ENCODE assay signal across 16 cellular contexts in the genomic region with DNA sequence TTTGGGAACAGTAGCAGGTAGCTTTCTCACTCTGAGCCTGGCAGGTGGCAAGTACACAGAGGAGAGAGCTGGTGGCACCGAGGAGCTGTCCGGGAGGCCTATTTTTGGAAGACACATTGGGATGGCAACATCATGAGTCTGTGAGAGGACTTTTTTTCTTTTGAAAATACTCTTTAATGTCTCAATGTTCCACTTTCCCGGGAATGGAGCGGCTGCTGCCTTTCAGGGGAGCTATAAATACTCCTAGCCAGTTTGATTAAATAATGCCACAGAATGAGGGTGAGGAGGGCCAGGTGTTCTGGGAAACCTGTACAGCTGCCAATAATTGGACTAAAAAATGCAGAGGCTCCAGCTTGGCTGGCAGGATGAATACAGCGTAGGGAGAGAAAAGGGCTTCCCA.
DNase-seq lines count a peak whose midpoint lies in the region; TF ChIP-seq lines count a peak whose summit lies in the region.
"Had no signal": no experiment of that assay in that cellular context is flagged by ENCODE, and none has a peak within 500 bp of the region (broad histone marks: within the 10 kb centered on the region; RNA-seq: fewer than 3 reads in every experiment).

No MANE protein-coding gene starts in this region.

- H3K27ac Mint-ChIP-seq in HFFc6, result no peak overlapping the region
- H3K27ac Mint-ChIP-seq in activated T-helper 1 cell treated with anti-CD3 and anti-CD28 coated beads, Interleukin-12 subunit alpha, Interleukin-12 subunit beta, Interleukin-2, Interleukin-4 antibody, amounts not matched to agents 30 ng/mL and 10 ng/mL and 1 ng/mL, durations not matched to agents 14 hours and 24 hours and 36 hours, result no peak overlapping the region
- H3K27ac Mint-ChIP-seq: CD8-positive, alpha-beta T cell had no signal

- H3K23ac ChIP-seq in neuronal stem cell (ENCODE audit: low read depth, low read length, poor library complexity), result no peak overlapping the region

- H2BK120ac ChIP-seq in neuronal stem cell (ENCODE audit: low read depth, low read length), result no peak overlapping the region

- peaks cover 2% of the 10 kb centered on the region; the same call in 1 of the 2 replicates for H3K27me3 Mint-ChIP-seq in HFFc6 (ENCODE audit: insufficient read depth)
- H3K27me3 Mint-ChIP-seq in activated T-helper 1 cell treated with anti-CD3 and anti-CD28 coated beads, Interleukin-12 subunit alpha, Interleukin-12 subunit beta, Interleukin-2, Interleukin-4 antibody, amounts not matched to agents 30 ng/mL and 10 ng/mL and 1 ng/mL, durations not matched to agents 14 hours and 24 hours and 36 hours (ENCODE audit: insufficient read depth), result peaks cover 4% of the 10 kb centered on the region

- H3K4me2 ChIP-seq in neuronal stem cell (ENCODE audit: insufficient read depth, low read length, poor library complexity, severe bottlenecking), result no peak overlapping the region

- H3K36me3 ChIP-seq in neuronal stem cell (replicated peaks in 1 of 2; ENCODE audit: control insufficient read depth in 2 of 2, insufficient read depth in 2 of 2, low read length in 2 of 2), result no peaks in the 10 kb centered on the region
- H3K36me3 ChIP-seq: breast epithelium, gastroesophageal sphincter, sigmoid colon had no signal

- H3K27me3 ChIP-seq in neuronal stem cell (ENCODE audit: control insufficient read depth in 3 of 3, insufficient read depth in 3 of 3, low read depth in 1 of 3, low read length in 3 of 3), result peaks cover 0 to 6% (median 0%) of the 10 kb centered on the region in 3 experiments
- H3K27me3 ChIP-seq: breast epithelium, sigmoid colon had no signal

- no peak overlapping the region for H3K4ac ChIP-seq in neuronal stem cell (ENCODE audit: low read length)

- no peaks in the 10 kb centered on the region for H3K4me1 Mint-ChIP-seq in HFFc6 (ENCODE audit: low read depth)
- peaks cover 5% of the 10 kb centered on the region for H3K4me1 Mint-ChIP-seq in activated T-helper 1 cell treated with anti-CD3 and anti-CD28 coated beads, Interleukin-12 subunit alpha, Interleukin-12 subunit beta, Interleukin-2, Interleukin-4 antibody, amounts not matched to agents 30 ng/mL and 10 ng/mL and 1 ng/mL, durations not matched to agents 14 hours and 24 hours and 36 hours (ENCODE audit: low read depth)

- WGBS in neuronal stem cell (ENCODE audit: extremely low coverage in 2 of 2, insufficient read length in 2 of 2, insufficient replicate concordance in 1 of 2), 2 donors, result no CpG with 5 or more reads among the region's 5 CpGs

- no peak overlapping the region for H3K4me3 ChIP-seq in neuronal stem cell (ENCODE audit: low read length in 2 of 2)
- no peak overlapping the region for H3K4me3 ChIP-seq in coronary artery
- H3K4me3 ChIP-seq: breast epithelium, gastroesophageal sphincter, sigmoid colon had no signal

- no peak overlapping the region for H2BK15ac ChIP-seq in neuronal stem cell (ENCODE audit: low read length)

- H4K91ac ChIP-seq in neuronal stem cell (ENCODE audit: low read depth, low read length, poor library complexity), result no peak overlapping the region

- H2AK5ac ChIP-seq in neuronal stem cell (ENCODE audit: low read depth, low read length), result no peak overlapping the region

- H4K8ac ChIP-seq in neuronal stem cell (ENCODE audit: low read depth, low read length), result no peak overlapping the region

- intact Hi-C loops in activated T-helper 1 cell treated with anti-CD3 and anti-CD28 coated beads, Interleukin-12 subunit alpha, Interleukin-12 subunit beta, Interleukin-2, Interleukin-4 antibody, amounts not matched to agents 30 ng/mL and 10 ng/mL and 1 ng/mL, durations not matched to agents 14 hours and 24 hours and 36 hours (cut with micrococcal nuclease), result no loop called here

- H3K9ac ChIP-seq in neuronal stem cell (ENCODE audit: low read depth, low read length, poor library complexity), result no peak overlapping the region

- no peak overlapping the region for H2BK12ac ChIP-seq in neuronal stem cell (ENCODE audit: low read length)

- no peaks in the 10 kb centered on the region; the same call in 1 of the 2 replicates for H3K36me3 Mint-ChIP-seq in HFFc6 (ENCODE audit: low read depth)
- H3K36me3 Mint-ChIP-seq in activated T-helper 1 cell treated with anti-CD3 and anti-CD28 coated beads, Interleukin-12 subunit alpha, Interleukin-12 subunit beta, Interleukin-2, Interleukin-4 antibody, amounts not matched to agents 30 ng/mL and 10 ng/mL and 1 ng/mL, durations not matched to agents 14 hours and 24 hours and 36 hours (ENCODE audit: low read depth), result no peaks in the 10 kb centered on the region
- H3K36me3 Mint-ChIP-seq: CD8-positive, alpha-beta T cell had no signal

- H3K9me3 ChIP-seq in neuronal stem cell (replicated peaks in 1 of 2; ENCODE audit: control insufficient read depth in 2 of 2, insufficient read depth in 1 of 2, low read depth in 1 of 2, low read length in 2 of 2), result no peaks in the 10 kb centered on the region
- H3K9me3 ChIP-seq: breast epithelium, gastroesophageal sphincter, sigmoid colon had no signal

- H3K18ac ChIP-seq in neuronal stem cell (ENCODE audit: low read length), result no peak overlapping the region

- no peaks in the 10 kb centered on the region for H3K4me1 ChIP-seq in neuronal stem cell (ENCODE audit: control insufficient read depth in 2 of 2, insufficient read depth in 1 of 2, low read depth in 1 of 2, low read length in 2 of 2)
- H3K4me1 ChIP-seq: breast epithelium, gastroesophageal sphincter, sigmoid colon had no signal

- H3K4me3 Mint-ChIP-seq in HFFc6, result no peak overlapping the region
- H3K4me3 Mint-ChIP-seq in activated T-helper 1 cell treated with anti-CD3 and anti-CD28 coated beads, Interleukin-12 subunit alpha, Interleukin-12 subunit beta, Interleukin-2, Interleukin-4 antibody, amounts not matched to agents 30 ng/mL and 10 ng/mL and 1 ng/mL, durations not matched to agents 14 hours and 24 hours and 36 hours, result no peak overlapping the region
- H3K4me3 Mint-ChIP-seq: CD8-positive, alpha-beta T cell had no signal

- DNase-seq in DMS79 treated with DMSO at 0.1 percent for 48 hours (lab: John Stamatoyannopoulos, UW), result peak; percentile 85
- peak; percentile 60 for DNase-seq in NCI-H1694 treated with DMSO at 0.1 percent for 48 hours (lab: John Stamatoyannopoulos, UW)
- peak; percentile 86 for DNase-seq in NCI-H748 (lab: John Stamatoyannopoulos, UW; ENCODE audit: unreplicated experiment)
- no peak for DNase-seq in neuronal stem cell (ENCODE audit: low spot score)
- no peak for DNase-seq in HFFc6
- DNase-seq in NCI-H2227 (lab: John Stamatoyannopoulos, UW; ENCODE audit: unreplicated experiment), result no peak
- DNase-seq in activated T-helper 1 cell treated with anti-CD3 and anti-CD28 coated beads, Interleukin-12 subunit alpha, Interleukin-12 subunit beta, Interleukin-2, Interleukin-4 antibody, amounts not matched to agents 30 ng/mL and 10 ng/mL and 1 ng/mL, durations not matched to agents 14 hours and 24 hours and 36 hours (ENCODE audit: low spot score), result no peak
- no peak for DNase-seq in coronary artery (ENCODE audit: low spot score)
- DNase-seq: CD8-positive, alpha-beta T cell; HCEC 1CT; nucleus accumbens; PC-3; sigmoid colon; T-helper 2 cell had no signal

- H3K27ac ChIP-seq in neuronal stem cell (replicated peaks; ENCODE audit: low read length), result no peak overlapping the region
- H3K27ac ChIP-seq in coronary artery, result no peak overlapping the region
- H3K27ac ChIP-seq: breast epithelium, gastroesophageal sphincter, sigmoid colon had no signal

- no peak overlapping the region for H2AFZ ChIP-seq in neuronal stem cell (ENCODE audit: low read length)

- no peak overlapping the region for H3K14ac ChIP-seq in neuronal stem cell (ENCODE audit: low read length)

- no peak for TF ChIP-seq CTCF in HFFc6 (IDR thresholded peaks at IDR 0.05)
- TF ChIP-seq CTCF in coronary artery (IDR thresholded peaks at IDR 0.05), result no peak

- no peaks in the 10 kb centered on the region for H3K79me1 ChIP-seq in neuronal stem cell (ENCODE audit: low read depth, low read length)

- peaks cover 46% of the 10 kb centered on the region for H3K9me3 Mint-ChIP-seq in HFFc6
- no peaks in the 10 kb centered on the region for H3K9me3 Mint-ChIP-seq in activated T-helper 1 cell treated with anti-CD3 and anti-CD28 coated beads, Interleukin-12 subunit alpha, Interleukin-12 subunit beta, Interleukin-2, Interleukin-4 antibody, amounts not matched to agents 30 ng/mL and 10 ng/mL and 1 ng/mL, durations not matched to agents 14 hours and 24 hours and 36 hours
- H3K9me3 Mint-ChIP-seq: CD8-positive, alpha-beta T cell had no signal

- H2BK5ac ChIP-seq in neuronal stem cell (ENCODE audit: low read length), result peak overlapping the region; percentile 62

Comparison
In these comparisons a context has a peak if more than half of its experiments do, and no peak if none do; other contexts are left out.
1. DNase-seq: peak in DMS79 treated with DMSO at 0.1 percent for 48 hours (single experiment), NCI-H1694 treated with DMSO at 0.1 percent for 48 hours (single experiment) and NCI-H748 (single experiment); none in neuronal stem cell (single experiment), HFFc6 (single experiment), NCI-H2227 (single experiment), activated T-helper 1 cell treated with anti-CD3 and anti-CD28 coated beads, Interleukin-12 subunit alpha, Interleukin-12 subunit beta, Interleukin-2, Interleukin-4 antibody, amounts not matched to agents 30 ng/mL and 10 ng/mL and 1 ng/mL, durations not matched to agents 14 hours and 24 hours and 36 hours (single experiment) and coronary artery (single experiment).